ENCODE assay signal across 16 cellular contexts in genomic region chr1:5890346-5891106, GRCh38.
A peak's percentile ranks its signal among the peaks of the same experiment; 100 is the strongest.
DNase-seq lines count a peak whose midpoint lies in the region; FAIRE-seq and TF ChIP-seq lines count a peak whose summit lies in the region.
"Had no signal": no experiment of that assay in that cellular context is flagged by ENCODE, and none has a peak within 500 bp of the region (broad histone marks: within the 10 kb centered on the region; RNA-seq: fewer than 3 reads in every experiment).

No MANE protein-coding gene starts in this region.

- H3K27me3 ChIP-seq in bronchial epithelial cell (ENCODE audit: control insufficient read depth, insufficient read depth, low read length), result no peaks in the 10 kb centered on the region
- no peaks in the 10 kb centered on the region for H3K27me3 ChIP-seq in osteoblast (ENCODE audit: insufficient read depth, low read length)
- no peaks in the 10 kb centered on the region for H3K27me3 ChIP-seq in BE2C

- H3K79me2 ChIP-seq in osteoblast (ENCODE audit: insufficient read depth, low read length), result no peaks in the 10 kb centered on the region

- H3K9me3 ChIP-seq in osteoblast (ENCODE audit: low read depth, low read length) (no peaks in the 10 kb centered on the region), BE2C (no peaks in the 10 kb centered on the region)
- H3K9me3 ChIP-seq: Caco-2, HAP-1 had no signal

- H3K36me3 ChIP-seq in bronchial epithelial cell (ENCODE audit: control insufficient read depth, insufficient read depth, low read length) (no peaks in the 10 kb centered on the region), osteoblast (ENCODE audit: insufficient read depth, low read length) (peaks cover 4% of the 10 kb centered on the region), BE2C (no peaks in the 10 kb centered on the region)
- H3K36me3 ChIP-seq: HAP-1 had no signal

- H2AFZ ChIP-seq in osteoblast (ENCODE audit: low read length), result no peak overlapping the region

- H3K4me1 ChIP-seq in osteoblast (ENCODE audit: insufficient read depth, low read length) (peaks cover 6% of the 10 kb centered on the region), BE2C (peaks cover 9% of the 10 kb centered on the region)
- H3K4me1 ChIP-seq: Caco-2, HAP-1 had no signal

- H4K20me1 ChIP-seq in osteoblast (ENCODE audit: insufficient read depth, low read length), result no peaks in the 10 kb centered on the region

- H3K4me3 ChIP-seq in Jurkat, Clone E6-1 (ENCODE audit: low read length), result no peak overlapping the region
- H3K4me3 ChIP-seq in bronchial epithelial cell (ENCODE audit: low read depth, low read length) (no peak overlapping the region), osteoblast (ENCODE audit: insufficient read depth, low read length) (no peak overlapping the region), BE2C (ENCODE audit: low read depth, low read length) (no peak overlapping the region)
- H3K4me3 ChIP-seq: HAP-1 had no signal

- peak; percentile 46 for DNase-seq in Jurkat, Clone E6-1 (ENCODE audit: low read depth, low spot score)
- DNase-seq in bronchial epithelial cell (ENCODE audit: low read depth), result no peak
- DNase-seq in myocyte (ENCODE audit: low read depth), result peak; percentile 57
- peak; percentile 51 for DNase-seq in osteoblast (ENCODE audit: insufficient read length, low spot score, missing footprints)
- no peak for DNase-seq in anterior cingulate cortex (lab: John Stamatoyannopoulos, UW)
- no peak for DNase-seq in BE2C
- no peak for DNase-seq in substantia nigra (lab: John Stamatoyannopoulos, UW)
- DNase-seq: Caco-2; CD8-positive, alpha-beta memory T cell; DND-41; GDM1 had no signal

- TF ChIP-seq CTCF in bronchial epithelial cell (IDR thresholded peaks at IDR 0.05; ENCODE audit: insufficient read depth, low read length, severe bottlenecking), result no peak
- TF ChIP-seq CTCF in osteoblast (IDR thresholded peaks at IDR 0.05; ENCODE audit: extremely low read depth, low read depth, low read length), result no peak
- TF ChIP-seq CTCF in BE2C (IDR thresholded peaks at IDR 0.05; ENCODE audit: low read depth, low read length), result no peak

- H3K4me2 ChIP-seq in osteoblast (ENCODE audit: insufficient read depth, low read length), result no peak overlapping the region

- FAIRE-seq in bronchial epithelial cell (lab: Jason Lieb, UNC), result peak; percentile 70
- FAIRE-seq: A204.1, GM12892, GM19239, H1 had no signal

- H3K27ac ChIP-seq in osteoblast (ENCODE audit: low read depth, low read length), result no peak overlapping the region
- no peak overlapping the region for H3K27ac ChIP-seq in substantia nigra (ENCODE audit: low read depth, low read length, poor library complexity, severe bottlenecking)

Comparison
In these comparisons a context has a peak if more than half of its experiments do, and no peak if none do; other contexts are left out.
1. DNase-seq: peak in Jurkat, Clone E6-1 (single experiment), myocyte (single experiment) and osteoblast (single experiment); none in bronchial epithelial cell (single experiment), anterior cingulate cortex (0 of 58), BE2C (single experiment) and substantia nigra (0 of 49).